Comparison of ENCODE assay signal across 18 cellular contexts in the genomic region with DNA sequence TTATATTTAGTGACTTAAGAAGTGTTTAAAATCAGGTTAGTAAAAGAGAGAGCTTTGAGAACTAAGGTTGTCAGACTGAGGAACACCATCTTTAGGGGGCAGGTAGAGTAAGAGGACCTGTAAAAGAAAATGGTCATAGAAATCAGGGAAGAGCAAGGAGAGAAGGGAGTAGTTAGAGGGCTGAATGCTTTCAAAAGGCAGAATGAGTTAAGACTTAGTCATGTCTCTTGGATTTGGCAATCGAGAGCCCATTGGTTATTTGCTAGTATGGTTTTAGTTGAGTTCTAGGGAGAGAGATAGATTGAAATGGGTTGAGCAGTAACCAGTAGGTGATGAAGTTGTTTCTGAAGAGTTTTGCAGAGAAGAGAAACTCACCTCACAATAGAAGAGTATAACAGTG. TPM values are rescaled to one million over a fixed set of nuclear protein-coding genes. Genes with fewer than 3 reads are reported as not detected.
DNase-seq lines count a peak whose midpoint lies in the region; ATAC-seq, FAIRE-seq and TF ChIP-seq lines count a peak whose summit lies in the region.
"Had no signal": no experiment of that assay in that cellular context is flagged by ENCODE, and none has a peak within 500 bp of the region (broad histone marks: within the 10 kb centered on the region; RNA-seq: fewer than 3 reads in every experiment).

No MANE protein-coding gene starts in this region.

- ATAC-seq in HG03354 (IDR thresholded peaks at IDR 0.05; ENCODE audit: poor library complexity, severe bottlenecking, unreplicated experiment) (no peak), HG02678 (IDR thresholded peaks at IDR 0.05; ENCODE audit: unreplicated experiment) (no peak), GM19035 (IDR thresholded peaks at IDR 0.05; ENCODE audit: unreplicated experiment) (no peak)
- ATAC-seq: left ventricle myocardium superior, natural killer cell had no signal

- no peak overlapping the region for H3K4me3 ChIP-seq in bronchial epithelial cell (ENCODE audit: low read depth, low read length)
- H3K4me3 ChIP-seq: SJSA1, transverse colon had no signal

- peaks cover 15% of the 10 kb centered on the region for H3K36me3 ChIP-seq in bronchial epithelial cell (ENCODE audit: control insufficient read depth, insufficient read depth, low read length)

- TF ChIP-seq CTCF in bronchial epithelial cell (IDR thresholded peaks at IDR 0.05; ENCODE audit: insufficient read depth, low read length, severe bottlenecking) = no peak

- no peaks in the 10 kb centered on the region for H3K27me3 ChIP-seq in bronchial epithelial cell (ENCODE audit: control insufficient read depth, insufficient read depth, low read length)
- H3K27me3 ChIP-seq: SJSA1, transverse colon had no signal

- DNase-seq in COLO829 (ENCODE audit: low spot score) = peak; percentile 7
- peak; percentile 62 for DNase-seq in LHCN-M2 (ENCODE audit: low read depth)
- DNase-seq in bronchial epithelial cell (ENCODE audit: low read depth) = peak; percentile 86
- peak; percentile 43 for DNase-seq in kidney tubule cell (ENCODE audit: low spot score)
- DNase-seq in mucosa of gallbladder (ENCODE audit: low spot score) = no peak
- DNase-seq: activated CD4-positive, alpha-beta memory T cell treated with anti-CD3 and anti-CD28 coated beads, Interleukin-2, amount 10 ng/mL, durations not matched to agents 7 days and 5 days; activated effector memory CD4-positive, alpha-beta T cell treated with Interleukin-2 at 50 U/mL for 16 hours; CD4-positive, alpha-beta T cell; left ventricle myocardium superior; natural killer cell; retina; stimulated activated CD4-positive, alpha-beta T cell treated with anti-CD3 and anti-CD28 coated beads, Interleukin-1b, Interleukin-23, amount 100 ng/mL, for 48 hours; transverse colon had no signal

- FAIRE-seq in bronchial epithelial cell (lab: Jason Lieb, UNC) = no peak
- FAIRE-seq: endometrium had no signal

RNA-seq across cellular contexts. Expression of a gene that starts 51.1 kb away (rescaled TPM):
- 18.0 and 21.4 TPM in 2 replicates for total RNA-seq in LHCN-M2 (2014; rRNA removed)
- polyA plus RNA-seq in LHCN-M2 (2012) = 8.4 TPM
- 20.8 and 28.4 TPM in 2 replicates for total RNA-seq in bronchial epithelial cell
- 36.5 TPM for total RNA-seq in mucosa of gallbladder

RNA-seq across cellular contexts. Expression of a gene that starts 57.3 kb away (rescaled TPM):
- not detected in 2 replicates for total RNA-seq in LHCN-M2 (2014; rRNA removed)
- polyA plus RNA-seq in LHCN-M2 (2012) = not detected
- not detected in 2 replicates for total RNA-seq in bronchial epithelial cell
- not detected for total RNA-seq in mucosa of gallbladder
- total RNA-seq: activated CD4-positive, alpha-beta memory T cell treated with anti-CD3 and anti-CD28 coated beads, Interleukin-2, amount 10 ng/mL, durations not matched to agents 7 days and 5 days; CD4-positive, alpha-beta T cell; left ventricle myocardium superior; natural killer cell; SJSA1; transverse colon had no signal
